16 cellular contexts compared by ENCODE assay signal in genomic region chr3:134388748-134389485, GRCh38. TPM values are rescaled to one million over a fixed set of nuclear protein-coding genes. Genes with fewer than 3 reads are reported as not detected.
"Had no signal": no experiment of that assay in that cellular context is flagged by ENCODE, and none has a peak within 500 bp of the region (broad histone marks: within the 10 kb centered on the region; RNA-seq: fewer than 3 reads in every experiment).

No MANE protein-coding gene starts in this region.

- H3K4me3 ChIP-seq: lung, right atrium auricular region, uterus had no signal

- ATAC-seq: activated CD8-positive, alpha-beta memory T cell treated with anti-CD3 and anti-CD28 coated beads, Interleukin-2, amount 10 ng/mL, durations not matched to agents 7 days and 5 days; activated T-cell treated with anti-CD3 and anti-CD28 coated beads, Interleukin-2, amount 50 U/mL, for 4 hours; left cardiac atrium; naive thymus-derived CD4-positive, alpha-beta T cell had no signal

- H3K36me3 ChIP-seq: neutrophil, right atrium auricular region, uterus had no signal

- H3K4me1 ChIP-seq: uterus had no signal

- DNase-seq: activated CD4-positive, alpha-beta T cell treated with anti-CD3 and anti-CD28 coated beads, Interleukin-2, amount 50 U/mL, for 4 hours; activated CD8-positive, alpha-beta memory T cell treated with anti-CD3 and anti-CD28 coated beads, Interleukin-2, amount 10 ng/mL, durations not matched to agents 7 days and 5 days; activated naive CD4-positive, alpha-beta T cell; activated T-cell treated with anti-CD3 and anti-CD28 coated beads, Interleukin-2, amount 50 U/mL, for 4 hours; effector memory CD4-positive, alpha-beta T cell; hypothalamus; left cardiac atrium; midbrain; naive thymus-derived CD4-positive, alpha-beta T cell; small intestine; substantia nigra; SW 1271; uterus had no signal

- H3K27me3 ChIP-seq: right atrium auricular region, uterus had no signal

- H3K27ac ChIP-seq: neutrophil, right atrium auricular region, uterus had no signal

- H3K9me3 ChIP-seq: neutrophil, right atrium auricular region, uterus had no signal

RNA-seq across cellular contexts. Expression of gene AMOTL2, which starts 14.7 kb away (rescaled TPM):
- total RNA-seq: activated CD8-positive, alpha-beta memory T cell treated with anti-CD3 and anti-CD28 coated beads, Interleukin-2, amount 10 ng/mL, durations not matched to agents 7 days and 5 days; naive thymus-derived CD4-positive, alpha-beta T cell had no signal
